ENCODE assay signal across 1 cellular context in the genomic region with DNA sequence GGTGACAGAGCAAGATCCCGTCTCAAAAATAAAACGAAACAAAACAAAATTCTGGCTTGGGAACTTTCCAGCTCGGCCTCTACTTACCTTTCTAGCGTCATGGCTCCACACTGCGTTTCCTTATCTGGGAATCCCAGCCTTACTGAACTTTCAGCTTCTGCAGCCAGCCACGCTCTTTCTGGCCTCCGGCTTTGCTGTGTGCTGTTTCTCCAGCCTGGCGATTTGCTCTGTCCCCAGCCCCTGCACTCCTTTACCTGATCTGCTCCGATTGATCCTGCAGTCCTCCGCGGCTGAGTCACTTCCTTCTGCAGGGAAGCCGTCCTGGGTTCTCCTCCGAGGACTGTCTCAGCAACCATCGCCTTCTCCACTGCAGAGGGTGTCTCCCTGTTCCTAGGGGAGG.
TF ChIP-seq lines count a peak whose summit lies in the region.

No MANE protein-coding gene starts in this region.

TF ChIP-seq in K562, 482 proteins besides CTCF, POLR2A, EP300 and RAD21 (continued from another document):
- TF ChIP-seq, protein P1, sequence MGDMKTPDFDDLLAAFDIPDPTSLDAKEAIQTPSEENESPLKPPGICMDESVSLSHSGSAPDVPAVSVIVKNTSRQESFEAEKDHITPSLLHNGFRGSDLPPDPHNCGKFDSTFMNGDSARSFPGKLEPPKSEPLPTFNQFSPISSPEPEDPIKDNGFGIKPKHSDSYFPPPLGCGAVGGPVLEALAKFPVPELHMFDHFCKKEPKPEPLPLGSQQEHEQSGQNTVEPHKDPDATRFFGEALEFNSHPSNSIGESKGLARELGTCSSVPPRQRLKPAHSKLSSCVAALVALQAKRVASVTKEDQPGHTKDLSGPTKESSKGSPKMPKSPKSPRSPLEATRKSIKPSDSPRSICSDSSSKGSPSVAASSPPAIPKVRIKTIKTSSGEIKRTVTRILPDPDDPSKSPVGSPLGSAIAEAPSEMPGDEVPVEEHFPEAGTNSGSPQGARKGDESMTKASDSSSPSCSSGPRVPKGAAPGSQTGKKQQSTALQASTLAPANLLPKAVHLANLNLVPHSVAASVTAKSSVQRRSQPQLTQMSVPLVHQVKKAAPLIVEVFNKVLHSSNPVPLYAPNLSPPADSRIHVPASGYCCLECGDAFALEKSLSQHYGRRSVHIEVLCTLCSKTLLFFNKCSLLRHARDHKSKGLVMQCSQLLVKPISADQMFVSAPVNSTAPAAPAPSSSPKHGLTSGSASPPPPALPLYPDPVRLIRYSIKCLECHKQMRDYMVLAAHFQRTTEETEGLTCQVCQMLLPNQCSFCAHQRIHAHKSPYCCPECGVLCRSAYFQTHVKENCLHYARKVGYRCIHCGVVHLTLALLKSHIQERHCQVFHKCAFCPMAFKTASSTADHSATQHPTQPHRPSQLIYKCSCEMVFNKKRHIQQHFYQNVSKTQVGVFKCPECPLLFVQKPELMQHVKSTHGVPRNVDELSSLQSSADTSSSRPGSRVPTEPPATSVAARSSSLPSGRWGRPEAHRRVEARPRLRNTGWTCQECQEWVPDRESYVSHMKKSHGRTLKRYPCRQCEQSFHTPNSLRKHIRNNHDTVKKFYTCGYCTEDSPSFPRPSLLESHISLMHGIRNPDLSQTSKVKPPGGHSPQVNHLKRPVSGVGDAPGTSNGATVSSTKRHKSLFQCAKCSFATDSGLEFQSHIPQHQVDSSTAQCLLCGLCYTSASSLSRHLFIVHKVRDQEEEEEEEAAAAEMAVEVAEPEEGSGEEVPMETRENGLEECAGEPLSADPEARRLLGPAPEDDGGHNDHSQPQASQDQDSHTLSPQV (IDR thresholded peaks at IDR 0.05) = peak; percentile 48; the same call in 1 of the 2 replicates
- TF ChIP-seq GATAD2B (IDR thresholded peaks at IDR 0.05; ENCODE audit: borderline replicate concordance) = peak; percentile 36; the same call in 1 of the 2 replicates
- TF ChIP-seq MYC (IDR thresholded peaks at IDR 0.05; ENCODE audit: low read depth, low read length) = 0 out of 2 replicates have a peak, but pooled peaks have one; percentile 9
- TF ChIP-seq MYC (CRISPR knock-in tag; IDR thresholded peaks at IDR 0.05; ENCODE audit: borderline replicate concordance, low read depth) = no peak
